Comparison of ENCODE assay signal across 8 cellular contexts in genomic region chr1:143884932-143885574, GRCh38.
A peak's percentile ranks its signal among the peaks of the same experiment; 100 is the strongest.
DNase-seq lines count a peak whose midpoint lies in the region; ATAC-seq and TF ChIP-seq lines count a peak whose summit lies in the region.
"Not testable (repeated sequence)": the region's sequence is repeated elsewhere in the genome, so short reads cannot be mapped to it uniquely, and the experiment has no call there.

No MANE protein-coding gene starts in this region.

- not testable (repeated sequence) for H3K79me2 ChIP-seq in HCT116 (ENCODE audit: insufficient read depth, low read length)

- H3K4me2 ChIP-seq in HCT116 (ENCODE audit: low read length), result not testable (repeated sequence)

- peak; percentile 20; the same call in 1 of the 2 replicates for TF ChIP-seq RAD21 in HCT116 (IDR thresholded peaks at IDR 0.05; ENCODE audit: low read depth)

- CTCF ChIA-PET in HCT116 (lab: Charles Lee), result not testable (repeated sequence)

- intact Hi-C loops in HCT116 (cut with micrococcal nuclease); left ventricle myocardium inferior (cut with micrococcal nuclease); tibial artery (cut with DNase I; ENCODE audit: low total_unique reads): not testable (repeated sequence)

- TF ChIP-seq CTCF in GM12872 (IDR thresholded peaks at IDR 0.05; ENCODE audit: insufficient read depth, low read depth, low read length), result peak; percentile 36; the same call in 1 of the 3 replicates
- peak in 2 of 3 experiments; percentile 21 to 45; a peak in 2 of 6 replicates for TF ChIP-seq CTCF in HCT116 (IDR thresholded peaks at IDR 0.05 in 2 of 3, conservative IDR thresholded peaks at IDR 0.05 in 1 of 3; ENCODE audit: borderline replicate concordance in 1 of 3, insufficient read depth in 1 of 3, low read depth in 2 of 3, low read length in 2 of 3)
- TF ChIP-seq CTCF in LNCaP clone FGC (IDR thresholded peaks at IDR 0.05; ENCODE audit: control insufficient read depth, extremely low read depth, insufficient read depth), result peak; percentile 49
- peak; percentile 49 for TF ChIP-seq CTCF in left ventricle myocardium inferior (IDR thresholded peaks at IDR 0.05; ENCODE audit: borderline replicate concordance)
- not testable (repeated sequence) for TF ChIP-seq CTCF in retinal pigment epithelial cell (conservative IDR thresholded peaks at IDR 0.05; ENCODE audit: low read depth, low read length)
- TF ChIP-seq CTCF in tibial artery (IDR thresholded peaks at IDR 0.05), result peak in 1 of 2 experiments; percentile 36

- H3K27me3 ChIP-seq in HCT116 (ENCODE audit: insufficient read depth, low read length); left ventricle myocardium inferior (ENCODE audit: low read depth); tibial artery: not testable (repeated sequence)

- H3K9me3 ChIP-seq in HCT116 (ENCODE audit: control insufficient read depth in 1 of 2, insufficient read depth in 1 of 2, low read depth in 1 of 2, low read length in 2 of 2); left ventricle myocardium inferior (replicated peaks); tibial artery: not testable (repeated sequence)

- H3K36me3 ChIP-seq in HCT116 (ENCODE audit: control insufficient read depth in 1 of 2, insufficient read depth in 2 of 2, low read length in 2 of 2); left ventricle myocardium inferior; tibial artery: not testable (repeated sequence)

- not testable (repeated sequence) for H3K9ac ChIP-seq in HCT116 (ENCODE audit: low read length)

- not testable (repeated sequence) for H3K4me3 ChIP-seq in HCT116 (replicated peaks in 1 of 2; ENCODE audit: low read depth in 1 of 2, low read length in 2 of 2); retinal pigment epithelial cell (ENCODE audit: low read length)
- H3K4me3 ChIP-seq in LNCaP clone FGC (ENCODE audit: low read depth, low read length) (peak overlapping the region; percentile 28; the same call in 1 of the 2 replicates), left ventricle myocardium inferior (peak overlapping the region; percentile 59), tibial artery (peak overlapping the region; percentile 42 to 47)

- ATAC-seq in HCT116, result peak; percentile 97

- H4K20me1 ChIP-seq in HCT116 (ENCODE audit: insufficient read depth), result not testable (repeated sequence)

- H2AFZ ChIP-seq in HCT116 (ENCODE audit: low read depth, low read length, poor library complexity, severe bottlenecking), result not testable (repeated sequence)

- not testable (repeated sequence) for BruUV-seq in HCT116 (replicated peaks; lab: Mats Ljungman, UMichigan)

- H3K27ac ChIP-seq in HCT116 (ENCODE audit: low read depth, low read length); left ventricle myocardium inferior (replicated peaks): not testable (repeated sequence)
- H3K27ac ChIP-seq in tibial artery, result peak overlapping the region in 1 of 2 donors; percentile 64

- RAD21 ChIA-PET in HCT116 (lab: Charles Lee; ENCODE audit: low non-redundant PET in 1 of 2, low total read pairs in 2 of 2, uncharacterized antibody in 2 of 2, unreplicated experiment in 2 of 2), result not testable (repeated sequence)

- POLR2A ChIA-PET in HCT116 (lab: Charles Lee), result not testable (repeated sequence)

- TF ChIP-seq POLR2A in HCT116 (IDR thresholded peaks at IDR 0.05; ENCODE audit: borderline replicate concordance, extremely low read depth, insufficient read depth, insufficient read length), result not testable (repeated sequence)

- H3K4me1 ChIP-seq in HCT116 (ENCODE audit: control insufficient read depth in 1 of 2, insufficient read depth in 2 of 2, low read length in 2 of 2); left ventricle myocardium inferior; tibial artery: not testable (repeated sequence)

- not testable (repeated sequence) for H3K9me2 ChIP-seq in HCT116 (ENCODE audit: insufficient read depth)

- DNase-seq in HCT116 (ENCODE audit: low read depth, low spot score) (peak; percentile 7), UCSD-AML1 (lab: John Stamatoyannopoulos, UW; ENCODE audit: unreplicated experiment) (peak; percentile 65), amniotic epithelial cell (ENCODE audit: low read depth) (peak; percentile 8), left ventricle myocardium inferior (peak; percentile 72), retinal pigment epithelial cell (ENCODE audit: low read depth) (peak; percentile 0), tibial artery (peak; percentile 30 to 75)
- not testable (repeated sequence) for DNase-seq in LNCaP clone FGC (ENCODE audit: low read depth)
